19 cellular contexts compared by ENCODE assay signal in the genomic region with DNA sequence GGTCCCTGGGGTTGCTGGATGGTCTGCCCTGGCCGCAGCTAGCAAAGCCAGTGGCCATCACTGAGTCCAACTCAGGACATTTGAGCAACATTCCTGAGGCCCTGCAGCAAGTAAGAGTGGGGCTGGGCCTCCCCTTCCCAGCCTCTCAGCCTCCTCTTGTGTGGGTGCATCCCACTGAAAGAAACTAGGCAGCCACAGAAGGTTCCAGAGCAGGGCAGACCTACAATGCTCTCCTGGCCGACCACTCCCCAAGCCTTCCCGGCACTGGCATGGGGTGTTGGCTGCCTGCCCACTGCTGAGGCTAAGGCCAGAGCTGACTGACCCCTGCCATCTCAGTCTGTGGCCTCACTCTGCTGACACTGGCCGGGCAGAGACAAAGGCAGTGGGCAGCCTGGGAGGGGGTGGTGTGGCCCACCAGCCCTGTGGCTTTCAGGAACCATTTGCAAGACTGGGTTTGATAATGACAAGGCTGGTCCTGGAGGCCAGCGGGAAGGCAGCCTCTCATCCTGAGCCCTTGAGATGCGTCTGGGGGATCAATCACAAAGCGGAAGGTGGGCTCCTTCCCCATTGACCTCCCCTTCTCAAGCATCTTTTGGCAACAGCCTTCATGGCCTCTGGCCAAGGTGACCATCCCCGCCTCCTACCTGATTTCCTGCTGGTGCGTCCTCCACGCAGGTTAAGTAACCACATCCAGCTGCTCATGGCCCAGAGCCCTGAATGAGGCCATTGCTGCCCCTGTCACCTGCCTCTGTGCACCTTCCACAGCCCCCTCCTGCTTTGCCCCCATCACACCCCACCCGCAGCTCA. TPM values are rescaled to one million over a fixed set of nuclear protein-coding genes. Genes with fewer than 3 reads are reported as not detected.
A peak's percentile ranks its signal among the peaks of the same experiment; 100 is the strongest.
DNase-seq lines count a peak whose midpoint lies in the region; ATAC-seq and TF ChIP-seq lines count a peak whose summit lies in the region.
"Had no signal": no experiment of that assay in that cellular context is flagged by ENCODE, and none has a peak within 500 bp of the region (broad histone marks: within the 10 kb centered on the region; RNA-seq: fewer than 3 reads in every experiment).

No MANE protein-coding gene starts in this region.

- no peaks in the 10 kb centered on the region for H3K4me1 ChIP-seq in heart left ventricle
- no peaks in the 10 kb centered on the region for H3K4me1 ChIP-seq in Peyer's patch
- no peaks in the 10 kb centered on the region for H3K4me1 ChIP-seq in aorta (ENCODE audit: control insufficient read depth in 1 of 2, insufficient read depth in 2 of 2, low read length in 2 of 2)
- H3K4me1 ChIP-seq: SJCRH30, stomach had no signal

- H3K36me3 ChIP-seq in heart left ventricle (no peaks in the 10 kb centered on the region), Peyer's patch (no peaks in the 10 kb centered on the region), aorta (ENCODE audit: control insufficient read depth in 1 of 2, insufficient read depth in 2 of 2, low read length in 1 of 2) (no peaks in the 10 kb centered on the region)
- H3K36me3 ChIP-seq: neutrophil, SJCRH30, stomach had no signal

- no peak overlapping the region for H3K27ac ChIP-seq in heart left ventricle
- H3K27ac ChIP-seq in Peyer's patch: no peak overlapping the region
- H3K27ac ChIP-seq in aorta (ENCODE audit: low read depth in 1 of 2, low read length in 2 of 2): no peak overlapping the region
- H3K27ac ChIP-seq: neutrophil, SJCRH30, stomach had no signal

- H3K9me3 ChIP-seq in heart left ventricle (no peaks in the 10 kb centered on the region), Peyer's patch (no peaks in the 10 kb centered on the region), aorta (ENCODE audit: control insufficient read depth, low read length) (no peaks in the 10 kb centered on the region)
- H3K9me3 ChIP-seq: neutrophil, SJCRH30, stomach had no signal

- 60 to 69% (median 64%) methylated on average over 11 of the region's 11 CpGs for WGBS in heart left ventricle, 4 donors
- 62 to 63% methylated on average over 11 of the region's 11 CpGs for WGBS in aorta, 2 donors

- H3K27me3 ChIP-seq in heart left ventricle: peaks cover 0 to 39% (median 7%) of the 10 kb centered on the region in 9 donors
- H3K27me3 ChIP-seq in Peyer's patch: no peaks in the 10 kb centered on the region
- no peaks in the 10 kb centered on the region for H3K27me3 ChIP-seq in aorta (ENCODE audit: control insufficient read depth in 1 of 2, insufficient read depth in 2 of 2, low read length in 1 of 2)

- H3K4me3 ChIP-seq in heart left ventricle: no peak overlapping the region
- H3K4me3 ChIP-seq in Peyer's patch: no peak overlapping the region
- no peak overlapping the region for H3K4me3 ChIP-seq in aorta (ENCODE audit: low read length in 2 of 2)
- H3K4me3 ChIP-seq: lung, SJCRH30, stomach had no signal

- peak; percentile 67 for DNase-seq in cardiac septum (ENCODE audit: low spot score)
- DNase-seq in heart left ventricle: no peak
- DNase-seq in Peyer's patch: peak in 2 of 3 donors; percentile 17 to 37
- DNase-seq in islet precursor cell: peak; percentile 53
- DNase-seq in aorta: peak; percentile 42 to 73
- DNase-seq in COLO829 (ENCODE audit: low spot score): no peak
- no peak for DNase-seq in amniotic stem cell (lab: John Stamatoyannopoulos, UW)
- DNase-seq: activated naive CD8-positive, alpha-beta T cell treated with anti-CD3 and anti-CD28 coated beads, Interleukin-2, amount 50 U/mL, for 24 hours; CD8-positive, alpha-beta T cell; DMS79 treated with DMSO at 0.1 percent for 48 hours; hippocampal formation; NCI-H2171; NCI-H748 treated with DMSO at 0.1 percent for 48 hours; stimulated activated CD4-positive, alpha-beta T cell treated with anti-CD3 and anti-CD28 coated beads, Interleukin-12 subunit alpha, Interleukin-12 subunit beta, amount 100 ng/mL, for 4 hours; stomach had no signal

- intact Hi-C loops in cardiac septum (cut with DNase I): no loop called here
- intact Hi-C loops in heart left ventricle (cut with DNase I): no loop called here
- intact Hi-C loops in aorta (cut with DNase I): no loop called here

- TF ChIP-seq CTCF in heart left ventricle (IDR thresholded peaks at IDR 0.05) (no peak), Peyer's patch (IDR thresholded peaks at IDR 0.05) (no peak)

- TF ChIP-seq POLR2A in heart left ventricle (IDR thresholded peaks at IDR 0.05) (no peak), Peyer's patch (IDR thresholded peaks at IDR 0.05) (no peak)

- no peak for ATAC-seq in heart left ventricle
- no peak for ATAC-seq in aorta (ENCODE audit: low FRiP score)
- ATAC-seq in GM21367 (IDR thresholded peaks at IDR 0.05; ENCODE audit: unreplicated experiment): no peak
- ATAC-seq: activated naive CD8-positive, alpha-beta T cell treated with anti-CD3 and anti-CD28 coated beads, Interleukin-2, amount 50 U/mL, for 24 hours; CD8-positive, alpha-beta T cell had no signal

RNA-seq across cellular contexts. Expression of a gene that starts 9.6 kb away (rescaled TPM):
- 95.2 TPM for total RNA-seq in cardiac septum
- total RNA-seq in heart left ventricle: 10 to 100 TPM; 25.6 to 76.7 (median 60.1) TPM
- 10 to 100 TPM; 42.0 to 45.5 TPM for polyA plus RNA-seq in heart left ventricle
- total RNA-seq in Peyer's patch: 10 to 100 TPM; 44.5 to 70.1 (median 59.0) TPM
- total RNA-seq in aorta: 100 to 1,000 TPM; 110 to 150 TPM
- 10 to 100 TPM; 33.2 to 85.9 TPM for polyA plus RNA-seq in aorta

Comparison
In these comparisons a context has a peak if more than half of its experiments do, and no peak if none do; other contexts are left out.
1. DNase-seq: peak in cardiac septum (single experiment), Peyer's patch (2 of 3), islet precursor cell (single experiment) and aorta (2 of 2); none in heart left ventricle (0 of 5), COLO829 (single experiment) and amniotic stem cell (single experiment).